In the genomic region with DNA sequence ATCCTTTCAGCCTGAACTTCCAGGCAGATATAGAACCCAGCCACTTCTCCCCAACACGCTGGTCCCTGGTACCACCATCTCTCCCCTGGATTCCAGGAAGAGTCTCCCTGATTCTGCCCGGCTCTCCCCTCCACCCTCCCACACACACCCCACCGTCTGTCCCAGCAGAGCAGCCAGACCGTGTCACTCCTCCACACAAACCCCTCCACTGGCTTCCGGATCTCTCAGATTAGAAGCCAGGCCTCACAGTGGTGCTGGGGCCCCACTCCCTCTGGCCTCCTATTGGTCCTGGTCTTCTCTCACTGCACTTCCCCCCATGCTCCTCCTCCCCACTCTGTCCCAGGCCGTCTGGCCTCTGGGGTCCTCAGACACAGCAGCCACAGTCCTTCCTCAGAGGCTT, we compare ENCODE assay signal across 14 cellular contexts.
DNase-seq lines count a peak whose midpoint lies in the region; ATAC-seq lines count a peak whose summit lies in the region.
"Had no signal": no experiment of that assay in that cellular context is flagged by ENCODE, and none has a peak within 500 bp of the region (broad histone marks: within the 10 kb centered on the region; RNA-seq: fewer than 3 reads in every experiment).

No MANE protein-coding gene starts in this region.

- no peak overlapping the region for H3K4me3 Mint-ChIP-seq in stimulated activated effector memory CD8-positive, alpha-beta T cell treated with anti-CD3 and anti-CD28 coated beads, Interleukin-12 subunit alpha, Interleukin-12 subunit beta, amount 100 ng/mL, for 72 hours
- H3K4me3 Mint-ChIP-seq: activated CD4-positive, alpha-beta T cell treated with anti-CD3 and anti-CD28 coated beads, Interleukin-2, amount 10 ng/mL, durations not matched to agents 7 days and 5 days had no signal

- no peaks in the 10 kb centered on the region for H3K36me3 Mint-ChIP-seq in stimulated activated effector memory CD8-positive, alpha-beta T cell treated with anti-CD3 and anti-CD28 coated beads, Interleukin-12 subunit alpha, Interleukin-12 subunit beta, amount 100 ng/mL, for 72 hours
- H3K36me3 Mint-ChIP-seq: naive B cell had no signal

- DNase-seq in amniotic epithelial cell (ENCODE audit: low read depth), result peak; percentile 59
- no peak for DNase-seq in stimulated activated effector memory CD8-positive, alpha-beta T cell treated with anti-CD3 and anti-CD28 coated beads, Interleukin-12 subunit alpha, Interleukin-12 subunit beta, amount 100 ng/mL, for 72 hours (ENCODE audit: low spot score in 2 of 2)
- DNase-seq in NCI-H187 treated with DMSO at 0.1 percent for 48 hours (lab: John Stamatoyannopoulos, UW), result no peak
- no peak for DNase-seq in activated gamma-delta T cell treated with Interleukin-2 at 50 U/mL for 16 hours
- DNase-seq: activated CD4-positive, alpha-beta T cell treated with anti-CD3 and anti-CD28 coated beads, Interleukin-2, amount 10 ng/mL, durations not matched to agents 7 days and 5 days; amniotic stem cell; dermis blood vessel endothelial cell; naive B cell; NCI-H226; T-helper 1 cell had no signal

- H3K27ac Mint-ChIP-seq in stimulated activated effector memory CD8-positive, alpha-beta T cell treated with anti-CD3 and anti-CD28 coated beads, Interleukin-12 subunit alpha, Interleukin-12 subunit beta, amount 100 ng/mL, for 72 hours, result no peak overlapping the region
- H3K27ac Mint-ChIP-seq: activated CD4-positive, alpha-beta T cell treated with anti-CD3 and anti-CD28 coated beads, Interleukin-2, amount 10 ng/mL, durations not matched to agents 7 days and 5 days had no signal

- H3K4me1 Mint-ChIP-seq in stimulated activated effector memory CD8-positive, alpha-beta T cell treated with anti-CD3 and anti-CD28 coated beads, Interleukin-12 subunit alpha, Interleukin-12 subunit beta, amount 100 ng/mL, for 72 hours, result no peaks in the 10 kb centered on the region
- H3K4me1 Mint-ChIP-seq: activated CD4-positive, alpha-beta T cell treated with anti-CD3 and anti-CD28 coated beads, Interleukin-2, amount 10 ng/mL, durations not matched to agents 7 days and 5 days had no signal

- ATAC-seq in GM18511 (IDR thresholded peaks at IDR 0.05; ENCODE audit: unreplicated experiment) (peak; percentile 80), HG03571 (IDR thresholded peaks at IDR 0.05; ENCODE audit: unreplicated experiment) (peak; percentile 51), GM21825 (IDR thresholded peaks at IDR 0.05; ENCODE audit: unreplicated experiment) (no peak), GM18520 (IDR thresholded peaks at IDR 0.05; ENCODE audit: unreplicated experiment) (no peak)
- peak; percentile 41 for ATAC-seq in stimulated activated effector memory CD8-positive, alpha-beta T cell treated with anti-CD3 and anti-CD28 coated beads, Interleukin-12 subunit alpha, Interleukin-12 subunit beta, amount 100 ng/mL, for 72 hours

- H3K9me3 Mint-ChIP-seq in stimulated activated effector memory CD8-positive, alpha-beta T cell treated with anti-CD3 and anti-CD28 coated beads, Interleukin-12 subunit alpha, Interleukin-12 subunit beta, amount 100 ng/mL, for 72 hours, result no peaks in the 10 kb centered on the region
- H3K9me3 Mint-ChIP-seq: activated CD4-positive, alpha-beta T cell treated with anti-CD3 and anti-CD28 coated beads, Interleukin-2, amount 10 ng/mL, durations not matched to agents 7 days and 5 days; naive B cell had no signal

Comparison
In these comparisons a context has a peak if more than half of its experiments do, and no peak if none do; other contexts are left out.
1. ATAC-seq: peak in GM18511 (single experiment), HG03571 (single experiment) and stimulated activated effector memory CD8-positive, alpha-beta T cell treated with anti-CD3 and anti-CD28 coated beads, Interleukin-12 subunit alpha, Interleukin-12 subunit beta, amount 100 ng/mL, for 72 hours (single experiment); none in GM21825 (single experiment) and GM18520 (single experiment).